ENCODE assay signal across 7 cellular contexts in the genomic region with DNA sequence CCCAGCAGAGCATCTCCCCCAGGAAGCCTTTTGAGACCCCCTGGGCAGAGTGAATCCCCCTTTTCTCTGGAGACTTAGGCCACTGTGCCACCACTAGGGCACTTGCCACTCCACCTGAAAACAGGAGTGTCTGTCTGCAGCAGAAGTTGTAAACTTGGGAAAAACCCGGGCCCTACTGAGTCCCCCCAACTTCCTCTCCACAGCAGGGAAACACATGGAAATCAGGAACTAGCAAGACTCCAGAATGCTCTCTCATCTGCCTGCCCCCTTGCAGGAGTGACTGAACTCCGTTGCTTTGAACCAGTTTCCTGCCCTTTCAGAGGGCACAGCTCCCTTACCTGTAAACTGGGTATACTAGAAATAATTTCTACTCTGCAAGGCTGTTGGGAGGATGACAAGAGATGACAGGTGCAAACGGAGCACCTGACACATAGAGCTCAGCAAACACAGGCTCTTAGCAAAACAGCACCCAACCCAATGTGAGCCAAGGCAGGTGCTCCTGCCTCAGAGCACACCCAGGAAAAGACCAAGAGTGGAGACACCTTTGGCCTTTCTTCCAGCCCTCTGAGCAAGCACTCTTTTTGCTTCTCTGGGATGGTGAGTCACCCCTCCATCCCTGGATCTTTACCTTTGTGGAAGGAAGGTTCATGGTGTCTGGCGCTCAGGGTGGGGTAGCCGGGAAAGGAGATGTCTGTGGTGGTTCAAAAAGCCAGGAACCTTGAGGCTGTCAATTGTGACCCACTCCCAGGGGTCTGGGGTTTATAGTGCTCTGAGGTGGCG. TPM values are rescaled to one million over a fixed set of nuclear protein-coding genes. Genes with fewer than 3 reads are reported as not detected.
DNase-seq lines count a peak whose midpoint lies in the region; ATAC-seq, FAIRE-seq and TF ChIP-seq lines count a peak whose summit lies in the region.

A gene with protein sequence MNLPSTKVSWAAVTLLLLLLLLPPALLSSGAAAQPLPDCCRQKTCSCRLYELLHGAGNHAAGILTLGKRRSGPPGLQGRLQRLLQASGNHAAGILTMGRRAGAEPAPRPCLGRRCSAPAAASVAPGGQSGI (minus strand): TSS at position 736 of the 780 bp plus-strand sequence. CDS start 87 bp downstream, at position 649.

- POLR2A ChIA-PET in RWPE1 (lab: Yijun Ruan, JAX; ENCODE audit: low non-redundant PET): no interaction called here

- peak within 1 kb of the TSS; percentile 22; the same call in 1 of the 2 replicates for H3K9ac ChIP-seq in OCI-LY1 (ENCODE audit: low read length)

- no peaks in the 10 kb centered on the region for H3K9me2 ChIP-seq in OCI-LY1 (ENCODE audit: low read depth, low read length)

- no peaks in the 10 kb centered on the region for H4K20me1 ChIP-seq in OCI-LY1 (ENCODE audit: insufficient read depth, low read length)

- H2AFZ ChIP-seq in OCI-LY1 (ENCODE audit: low read length): no peak within 1 kb of the TSS

- peak within 1 kb of the TSS; percentile 68 for H3K4me3 ChIP-seq in OCI-LY1 (ENCODE audit: low read depth, low read length, poor library complexity, severe bottlenecking)
- H3K4me3 ChIP-seq in esophagus muscularis mucosa: peak within 1 kb of the TSS; percentile 59 to 67 (median 60)
- peak within 1 kb of the TSS; percentile 46 to 82 (median 60) for H3K4me3 ChIP-seq in gastrocnemius medialis

- H3K79me2 ChIP-seq in OCI-LY1 (ENCODE audit: insufficient read depth, low read length): no peaks in the 10 kb centered on the region

- TF ChIP-seq POLR2A in GM12891 (IDR thresholded peaks at IDR 0.05; ENCODE audit: low read depth, low read length) (no peak), esophagus muscularis mucosa (IDR thresholded peaks at IDR 0.05; ENCODE audit: low read depth) (no peak), gastrocnemius medialis (IDR thresholded peaks at IDR 0.05) (no peak)

- ATAC-seq in gastrocnemius medialis (no peak), GM18498 (IDR thresholded peaks at IDR 0.05; ENCODE audit: unreplicated experiment) (no peak)

- DNase-seq in GM12891 (ENCODE audit: insufficient read length, low spot score) (no peak), esophagus muscularis mucosa (ENCODE audit: extremely low spot score) (no peak), gastrocnemius medialis (no peak), RWPE1 (ENCODE audit: low spot score) (no peak), epidermal melanocyte (ENCODE audit: insufficient read length, low spot score) (no peak)

- intact Hi-C loops in esophagus muscularis mucosa (cut with DNase I): no loop called here
- intact Hi-C loops in gastrocnemius medialis (cut with DNase I; ENCODE audit: low total_unique reads): loop anchor here (5.0 kb wide), 1 partner anchor 63 kb away; a partner anchor contains a TSS

- H3K4me1 ChIP-seq in OCI-LY1 (ENCODE audit: insufficient read depth, low read length, severe bottlenecking): peaks cover 40% of the 10 kb centered on the region
- peaks cover 31 to 42% (median 36%) of the 10 kb centered on the region in 4 donors for H3K4me1 ChIP-seq in esophagus muscularis mucosa
- peaks cover 15 to 16% of the 10 kb centered on the region in 2 donors for H3K4me1 ChIP-seq in gastrocnemius medialis

- no peak for TF ChIP-seq CTCF in OCI-LY1 (IDR thresholded peaks at IDR 0.05; ENCODE audit: low read length)
- TF ChIP-seq CTCF in esophagus muscularis mucosa (IDR thresholded peaks at IDR 0.05): no peak
- no peak for TF ChIP-seq CTCF in gastrocnemius medialis (IDR thresholded peaks at IDR 0.05 in 4 of 5, conservative IDR thresholded peaks at IDR 0.05 in 1 of 5)
- TF ChIP-seq CTCF in RWPE1 (conservative IDR thresholded peaks at IDR 0.05; ENCODE audit: low read depth): no peak

- H3K4me2 ChIP-seq in OCI-LY1 (ENCODE audit: low read length): peak within 1 kb of the TSS; percentile 82

- no peak for TF ChIP-seq EP300 in esophagus muscularis mucosa (IDR thresholded peaks at IDR 0.05)

- H3K9me3 ChIP-seq in OCI-LY1 (ENCODE audit: low read length): no peaks in the 10 kb centered on the region
- H3K9me3 ChIP-seq in esophagus muscularis mucosa: no peaks in the 10 kb centered on the region
- H3K9me3 ChIP-seq in gastrocnemius medialis: no peaks in the 10 kb centered on the region

- 76% methylated on average over 5 of the region's 6 CpGs for WGBS in esophagus muscularis mucosa

- H3K36me3 ChIP-seq in OCI-LY1 (ENCODE audit: insufficient read depth, low read length) (no peaks in the 10 kb centered on the region), esophagus muscularis mucosa (peaks cover 0 to 5% (median 0%) of the 10 kb centered on the region in 4 donors), gastrocnemius medialis (no peaks in the 10 kb centered on the region)

- H3K27ac ChIP-seq in OCI-LY1 (ENCODE audit: low read depth, low read length, poor library complexity, severe bottlenecking) (no peak within 1 kb of the TSS), esophagus muscularis mucosa (replicated peaks in 1 of 4) (peak within 1 kb of the TSS; percentile 63 to 77 (median 71)), gastrocnemius medialis (peak within 1 kb of the TSS in 1 of 4 donors; percentile 67), RWPE1 (no peak within 1 kb of the TSS)

- H3F3A ChIP-seq in OCI-LY1 (ENCODE audit: insufficient read depth, low read length): no peaks in the 10 kb centered on the region

- CTCF ChIA-PET in RWPE1 (lab: Yijun Ruan, JAX): interaction anchor here (0.6 kb wide), 1 partner anchor 62 kb away, joined by 4 read pairs; a partner anchor contains a TSS

- peak; percentile 45 for FAIRE-seq in GM12891 (lab: Jason Lieb, UNC)

- H3K27me3 ChIP-seq in OCI-LY1 (ENCODE audit: insufficient read depth, low read length) (no peaks in the 10 kb centered on the region), esophagus muscularis mucosa (peaks cover 0 to 28% (median 17%) of the 10 kb centered on the region in 4 donors), gastrocnemius medialis (peaks cover 17 to 24% (median 20%) of the 10 kb centered on the region in 3 donors)

- in situ Hi-C loops in gastrocnemius medialis (cut with MboI; ENCODE audit: low sequenced_read_pairs in 4 of 4): no loop called here

TF ChIP-seq in GM12891, 5 proteins besides CTCF, POLR2A, EP300 and RAD21:
- TF ChIP-seq POLR2AphosphoS5 (IDR thresholded peaks at IDR 0.05; ENCODE audit: low read depth, low read length) (no peak), TAF1 (IDR thresholded peaks at IDR 0.05; ENCODE audit: low read depth, low read length) (no peak), SPI1 (IDR thresholded peaks at IDR 0.05; ENCODE audit: low read depth, low read length) (no peak), PAX5 (IDR thresholded peaks at IDR 0.05; ENCODE audit: insufficient read depth, low read length, severe bottlenecking) (no peak), POU2F2 (IDR thresholded peaks at IDR 0.05; ENCODE audit: low read depth, low read length) (no peak)

RNA-seq across cellular contexts. Expression of the gene that starts here (rescaled TPM):
- not detected for polyA plus RNA-seq in GM12891 (2012; ENCODE audit: low read depth, missing spikeins)
- total RNA-seq in esophagus muscularis mucosa: not detected
- total RNA-seq in gastrocnemius medialis: not detected

Comparison
In these comparisons a context has a peak if more than half of its experiments do, and no peak if none do; other contexts are left out.
1. H3K27ac ChIP-seq: peak in esophagus muscularis mucosa (4 of 4); none in OCI-LY1 (single experiment) and RWPE1 (single experiment).
2. Peak in every context shown above with its lines, with median percentiles within 50 percentile points of each other: H3K4me3 ChIP-seq.